In genomic region chr3:43709022-43709421, GRCh38 we compare ENCODE assay signal across 13 cellular contexts. TPM values are rescaled to one million over a fixed set of nuclear protein-coding genes. Genes with fewer than 3 reads are reported as not detected.
DNase-seq lines count a peak whose midpoint lies in the region; ATAC-seq and TF ChIP-seq lines count a peak whose summit lies in the region.
"Had no signal": no experiment of that assay in that cellular context is flagged by ENCODE, and none has a peak within 500 bp of the region (broad histone marks: within the 10 kb centered on the region; RNA-seq: fewer than 3 reads in every experiment).

No MANE protein-coding gene starts in this region.

- H3K27me3 ChIP-seq in HL-60 (ENCODE audit: insufficient read depth, poor library complexity, severe bottlenecking), result no peaks in the 10 kb centered on the region

- H3K27ac ChIP-seq in HL-60 (replicated peaks), result peak overlapping the region; percentile 46
- H3K27ac ChIP-seq: SK-N-MC had no signal

- TF ChIP-seq CTCF in HL-60 (IDR thresholded peaks at IDR 0.05; ENCODE audit: insufficient read depth, low read length) (no peak), type B pancreatic cell (conservative IDR thresholded peaks at IDR 0.05) (no peak)

- no peaks in the 10 kb centered on the region for H3K27me3 Mint-ChIP-seq in type B pancreatic cell

- ATAC-seq in GM18511 (IDR thresholded peaks at IDR 0.05; ENCODE audit: unreplicated experiment), result no peak
- no peak for ATAC-seq in GM19324 (IDR thresholded peaks at IDR 0.05; ENCODE audit: low FRiP score, unreplicated experiment)
- ATAC-seq: left colon had no signal

- peaks cover 27% of the 10 kb centered on the region for H3K36me3 Mint-ChIP-seq in type B pancreatic cell

- no peaks in the 10 kb centered on the region for H3K4me1 Mint-ChIP-seq in type B pancreatic cell (ENCODE audit: unreplicated experiment)

- H3K9me3 Mint-ChIP-seq in type B pancreatic cell, result no peaks in the 10 kb centered on the region

- H3K27ac Mint-ChIP-seq in type B pancreatic cell, result peak overlapping the region; percentile 62

- DNase-seq in HL-60 (ENCODE audit: low read depth in 1 of 2, low spot score in 1 of 2) (peak; percentile 56 to 97), SKM-1 treated with dmso at 0.1 percent for 144 hours (lab: John Stamatoyannopoulos, UW; ENCODE audit: unreplicated experiment) (peak; percentile 86), globus pallidus (ENCODE audit: low spot score) (peak; percentile 60), type B pancreatic cell (ENCODE audit: extremely low spot score, unreplicated experiment) (no peak), NCI-H774 (lab: John Stamatoyannopoulos, UW) (no peak)
- DNase-seq: activated CD4-positive, alpha-beta T cell treated with anti-CD3 and anti-CD28 coated beads for 48 hours; activated effector memory CD4-positive, alpha-beta T cell treated with Interleukin-2 at 50 U/mL for 16 hours; left colon; NCI-H510A treated with DMSO at 0.1 percent for 48 hours; nucleus accumbens had no signal

- H3K4me3 ChIP-seq in HL-60 (replicated peaks; ENCODE audit: insufficient read depth, low read length), result no peak overlapping the region
- H3K4me3 ChIP-seq: SK-N-MC had no signal

- H3K4me3 Mint-ChIP-seq in type B pancreatic cell, result no peak overlapping the region

RNA-seq across cellular contexts. Expression of gene ABHD5, which starts 18.3 kb away (rescaled TPM):
- total RNA-seq in type B pancreatic cell (ENCODE audit: low replicate concordance), result 13.2 and 21.7 TPM in 2 replicates

Comparison
In these comparisons a context has a peak if more than half of its experiments do, and no peak if none do; other contexts are left out.
1. DNase-seq: peak in HL-60 (2 of 2), SKM-1 treated with dmso at 0.1 percent for 144 hours (single experiment) and globus pallidus (single experiment); none in type B pancreatic cell (single experiment) and NCI-H774 (single experiment).